In genomic region chr5:68432682-68433081, GRCh38 we compare ENCODE assay signal across 19 cellular contexts.
DNase-seq lines count a peak whose midpoint lies in the region; ATAC-seq and TF ChIP-seq lines count a peak whose summit lies in the region.
"Had no signal": no experiment of that assay in that cellular context is flagged by ENCODE, and none has a peak within 500 bp of the region (broad histone marks: within the 10 kb centered on the region; RNA-seq: fewer than 3 reads in every experiment).

No MANE protein-coding gene starts in this region.

- TF ChIP-seq CTCF in PC-3 (conservative IDR thresholded peaks at IDR 0.05; ENCODE audit: low read depth, low read length) = no peak
- TF ChIP-seq CTCF in GM20000 (IDR thresholded peaks at IDR 0.05; ENCODE audit: extremely low read depth, missing control alignments) = no peak

- no peaks in the 10 kb centered on the region for H3K27me3 ChIP-seq in PC-3 (ENCODE audit: low read length)
- H3K27me3 ChIP-seq: pancreas, suprapubic skin had no signal

- H3K36me3 Mint-ChIP-seq in activated CD4-positive, alpha-beta T cell treated with anti-CD3 and anti-CD28 coated beads for 36 hours (ENCODE audit: low read depth) = no peaks in the 10 kb centered on the region
- H3K36me3 Mint-ChIP-seq in activated naive CD8-positive, alpha-beta T cell = no peaks in the 10 kb centered on the region

- intact Hi-C loops in activated CD4-positive, alpha-beta T cell treated with anti-CD3 and anti-CD28 coated beads for 36 hours (cut with DNase I, micrococcal nuclease) = loop anchor here (5.0 to 10.0 kb wide), 3 partner anchors 88 to 1880 kb away; no protein-coding TSS in a partner anchor
- intact Hi-C loops in PC-3 (cut with micrococcal nuclease) = no loop called here

- H3K9ac ChIP-seq in PC-3 (ENCODE audit: low read length) = no peak overlapping the region

- no peaks in the 10 kb centered on the region for H3F3A ChIP-seq in PC-3 (ENCODE audit: low read length, unreplicated experiment)

- DNase-seq in activated CD4-positive, alpha-beta T cell treated with anti-CD3 and anti-CD28 coated beads for 36 hours = peak; percentile 48
- no peak for DNase-seq in activated CD4-positive, alpha-beta T cell treated with anti-CD3 and anti-CD28 coated beads for 1 hour
- peak; percentile 45 for DNase-seq in PC-3
- DNase-seq in mucosa of gallbladder (ENCODE audit: low spot score) = peak; percentile 63
- DNase-seq in mesenteric fat pad (ENCODE audit: low spot score) = no peak
- DNase-seq in GM20000 (ENCODE audit: low spot score) = no peak
- no peak for DNase-seq in NOMO-1 treated with dmso at 0.1 percent for 144 hours (lab: John Stamatoyannopoulos, UW; ENCODE audit: unreplicated experiment)
- DNase-seq: 8988T, hippocampal formation, Kasumi-1, left colon, NCI-H1694, NCI-H510A, pancreas, WERI-Rb-1 had no signal

- no peaks in the 10 kb centered on the region for H4K20me1 ChIP-seq in PC-3 (ENCODE audit: low read length)

- no peak overlapping the region for H2AFZ ChIP-seq in PC-3 (ENCODE audit: low read length)

- CTCF ChIA-PET in activated CD4-positive, alpha-beta T cell treated with anti-CD3 and anti-CD28 coated beads for 36 hours (lab: Charles Lee) = interaction anchor here (1.2 to 5.0 kb wide), 2 partner anchors 146 to 153 kb away, joined by 5 to 34 read pairs; no protein-coding TSS in a partner anchor
- CTCF ChIA-PET in PC-3 (lab: Charles Lee) = no interaction called here

- no peaks in the 10 kb centered on the region for H3K36me3 ChIP-seq in PC-3 (ENCODE audit: low read depth, low read length)
- H3K36me3 ChIP-seq: pancreas, suprapubic skin, WERI-Rb-1 had no signal

- H3K27ac ChIP-seq in PC-3 (ENCODE audit: low read length) = no peak overlapping the region
- H3K27ac ChIP-seq: C4-2B, pancreas, WERI-Rb-1 had no signal

- H3K9me3 Mint-ChIP-seq in activated CD4-positive, alpha-beta T cell treated with anti-CD3 and anti-CD28 coated beads for 36 hours (ENCODE audit: low read depth) = no peaks in the 10 kb centered on the region
- H3K9me3 Mint-ChIP-seq in activated naive CD8-positive, alpha-beta T cell (ENCODE audit: low read depth) = no peaks in the 10 kb centered on the region

- POLR2A ChIA-PET in activated CD4-positive, alpha-beta T cell treated with anti-CD3 and anti-CD28 coated beads for 36 hours (lab: Charles Lee) = no interaction called here
- POLR2A ChIA-PET in PC-3 (lab: Charles Lee; ENCODE audit: unreplicated experiment) = no interaction called here

- ATAC-seq in activated CD4-positive, alpha-beta T cell treated with anti-CD3 and anti-CD28 coated beads for 36 hours = no peak
- no peak for ATAC-seq in PC-3
- ATAC-seq: left colon, pancreas had no signal

- H3K9me3 ChIP-seq in PC-3 (ENCODE audit: low read length) = no peaks in the 10 kb centered on the region
- H3K9me3 ChIP-seq: pancreas, suprapubic skin had no signal

- no peak overlapping the region for H3K4me2 ChIP-seq in PC-3 (ENCODE audit: low read length)

- peaks cover 11% of the 10 kb centered on the region for H3K27me3 Mint-ChIP-seq in activated CD4-positive, alpha-beta T cell treated with anti-CD3 and anti-CD28 coated beads for 36 hours
- H3K27me3 Mint-ChIP-seq in activated naive CD8-positive, alpha-beta T cell = no peaks in the 10 kb centered on the region

- no peaks in the 10 kb centered on the region for H3K79me2 ChIP-seq in PC-3 (ENCODE audit: low read length)

- no peak overlapping the region for H3K4me3 Mint-ChIP-seq in activated CD4-positive, alpha-beta T cell treated with anti-CD3 and anti-CD28 coated beads for 36 hours
- H3K4me3 Mint-ChIP-seq in activated naive CD8-positive, alpha-beta T cell = peak overlapping the region; percentile 49

- BruUV-seq in PC-3 (replicated peaks; lab: Mats Ljungman, UMichigan) = no TSS peak

- H3K4me3 ChIP-seq in PC-3 (ENCODE audit: low read length) = no peak overlapping the region
- H3K4me3 ChIP-seq: pancreas, skin epidermis, suprapubic skin had no signal

- H3K4me1 Mint-ChIP-seq in activated CD4-positive, alpha-beta T cell treated with anti-CD3 and anti-CD28 coated beads for 36 hours = peaks cover 57% of the 10 kb centered on the region
- H3K4me1 Mint-ChIP-seq in activated naive CD8-positive, alpha-beta T cell (ENCODE audit: low read depth) = peaks cover 56% of the 10 kb centered on the region

- peaks cover 8% of the 10 kb centered on the region for H3K4me1 ChIP-seq in PC-3 (ENCODE audit: insufficient read depth, low read length)
- H3K4me1 ChIP-seq: pancreas had no signal

- H3K9me2 ChIP-seq in PC-3 (replicated peaks; ENCODE audit: low read length) = no peaks in the 10 kb centered on the region

- H3K27ac Mint-ChIP-seq in activated CD4-positive, alpha-beta T cell treated with anti-CD3 and anti-CD28 coated beads for 36 hours = peak overlapping the region; percentile 59
- peak overlapping the region; percentile 91 for H3K27ac Mint-ChIP-seq in activated naive CD8-positive, alpha-beta T cell

Comparison
In these comparisons a context has a peak if more than half of its experiments do, and no peak if none do; other contexts are left out.
1. DNase-seq: peak in activated CD4-positive, alpha-beta T cell treated with anti-CD3 and anti-CD28 coated beads for 36 hours (single experiment), PC-3 (single experiment) and mucosa of gallbladder (single experiment); none in activated CD4-positive, alpha-beta T cell treated with anti-CD3 and anti-CD28 coated beads for 1 hour (single experiment), mesenteric fat pad (single experiment), GM20000 (single experiment) and NOMO-1 treated with dmso at 0.1 percent for 144 hours (single experiment).